Comparison of ENCODE assay signal across 1 cellular context in genomic region chr15:73936588-73937312, GRCh38.
TF ChIP-seq lines count a peak whose summit lies in the region.

No MANE protein-coding gene starts in this region.

TF ChIP-seq in GM23338, 12 proteins besides CTCF, POLR2A, EP300 and RAD21:
- TF ChIP-seq ZNF462 (CRISPR knock-in tag; IDR thresholded peaks at IDR 0.05) (no peak), ZNF114 (CRISPR knock-in tag; IDR thresholded peaks at IDR 0.05) (no peak), EZH2 (IDR thresholded peaks at IDR 0.05; ENCODE audit: low read depth, unreplicated experiment) (no peak)
